Comparison of ENCODE assay signal across 16 cellular contexts in the genomic region with DNA sequence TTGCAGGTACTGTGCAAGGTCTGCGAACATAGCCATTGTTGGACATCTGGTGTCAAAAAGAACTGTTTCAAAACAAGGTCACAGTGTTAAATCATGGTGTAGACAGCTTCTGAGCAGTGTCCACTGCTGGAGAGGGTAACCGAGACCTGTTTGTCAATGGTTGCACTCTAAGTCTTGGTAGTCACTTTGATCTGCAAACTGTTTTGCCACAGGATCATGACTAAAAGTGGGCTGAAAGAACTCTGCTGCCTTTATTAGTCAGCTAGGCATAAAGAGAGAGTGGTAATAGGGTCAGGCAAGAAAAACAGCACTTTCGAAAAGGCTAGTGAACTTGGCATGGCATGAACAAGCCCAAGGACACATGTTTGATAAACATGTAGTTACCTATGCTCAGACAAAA.
DNase-seq lines count a peak whose midpoint lies in the region; ATAC-seq and TF ChIP-seq lines count a peak whose summit lies in the region.
"Had no signal": no experiment of that assay in that cellular context is flagged by ENCODE, and none has a peak within 500 bp of the region (broad histone marks: within the 10 kb centered on the region; RNA-seq: fewer than 3 reads in every experiment).

No MANE protein-coding gene starts in this region.

- peak overlapping the region; percentile 9 for H3K4me3 ChIP-seq in BE2C (ENCODE audit: low read depth, low read length)
- H3K4me3 ChIP-seq in astrocyte of the spinal cord (ENCODE audit: low read depth, low read length) = no peak overlapping the region
- H3K4me3 ChIP-seq in mucosa of descending colon = no peak overlapping the region
- H3K4me3 ChIP-seq: PC-9 had no signal

- H3K36me3 ChIP-seq in BE2C (no peaks in the 10 kb centered on the region), mucosa of descending colon (ENCODE audit: low read depth) (no peaks in the 10 kb centered on the region)

- DNase-seq in BE2C = no peak
- peak; percentile 82 for DNase-seq in astrocyte of the spinal cord (ENCODE audit: low read depth, low spot score)
- no peak for DNase-seq in nephron progenitor cell
- no peak for DNase-seq in NCI-H1436 treated with DMSO at 0.1 percent for 48 hours (lab: John Stamatoyannopoulos, UW)
- no peak for DNase-seq in mucosa of descending colon
- DNase-seq: activated CD8-positive, alpha-beta T cell treated with anti-CD3 and anti-CD28 coated beads for 36 hours; activated T-cell treated with anti-CD3 and anti-CD28 coated beads, Interleukin-2, amount 50 U/mL, for 72 hours; amygdala; Calu3; cortex of kidney; PC-9; stimulated activated CD4-positive, alpha-beta T cell treated with anti-CD3 and anti-CD28 coated beads, Interleukin-12 subunit alpha, Interleukin-12 subunit beta, amount 100 ng/mL, for 4 hours had no signal

- intact Hi-C loops in mucosa of descending colon (cut with DNase I, micrococcal nuclease) = no loop called here

- H3K27ac Mint-ChIP-seq in nephron progenitor cell = peak overlapping the region; percentile 94
- H3K27ac Mint-ChIP-seq: activated CD8-positive, alpha-beta T cell treated with anti-CD3 and anti-CD28 coated beads for 36 hours; activated T-cell treated with anti-CD3 and anti-CD28 coated beads, Interleukin-2, amount 50 U/mL, for 72 hours; stimulated activated naive CD8-positive, alpha-beta T cell treated with anti-CD3 and anti-CD28 coated beads, Interleukin-15, Interleukin-2, amounts not matched to agents 100 ng/mL and 50 ng/mL, for 24 hours had no signal

- H3K36me3 Mint-ChIP-seq in nephron progenitor cell (ENCODE audit: low read depth) = peaks cover 5% of the 10 kb centered on the region

- H3K9me3 Mint-ChIP-seq in nephron progenitor cell = peaks cover 5% of the 10 kb centered on the region
- H3K9me3 Mint-ChIP-seq: activated CD8-positive, alpha-beta T cell treated with anti-CD3 and anti-CD28 coated beads for 36 hours; activated T-cell treated with anti-CD3 and anti-CD28 coated beads, Interleukin-2, amount 50 U/mL, for 72 hours; stimulated activated naive CD8-positive, alpha-beta T cell treated with anti-CD3 and anti-CD28 coated beads, Interleukin-15, Interleukin-2, amounts not matched to agents 100 ng/mL and 50 ng/mL, for 24 hours had no signal

- H3K4me1 Mint-ChIP-seq in nephron progenitor cell = peaks cover 32% of the 10 kb centered on the region

- H3K4me3 Mint-ChIP-seq in nephron progenitor cell = no peak overlapping the region
- H3K4me3 Mint-ChIP-seq: activated CD8-positive, alpha-beta T cell treated with anti-CD3 and anti-CD28 coated beads for 36 hours; activated T-cell treated with anti-CD3 and anti-CD28 coated beads, Interleukin-2, amount 50 U/mL, for 72 hours; stimulated activated naive CD8-positive, alpha-beta T cell treated with anti-CD3 and anti-CD28 coated beads, Interleukin-15, Interleukin-2, amounts not matched to agents 100 ng/mL and 50 ng/mL, for 24 hours had no signal

- H3K4me1 ChIP-seq in BE2C (peaks cover 29% of the 10 kb centered on the region), mucosa of descending colon (ENCODE audit: low read depth) (no peaks in the 10 kb centered on the region)

- peak; percentile 88 for ATAC-seq in HG02610 (IDR thresholded peaks at IDR 0.05; ENCODE audit: unreplicated experiment)
- no peak for ATAC-seq in HG03520 (IDR thresholded peaks at IDR 0.05; ENCODE audit: unreplicated experiment)
- no peak for ATAC-seq in GM21529 (IDR thresholded peaks at IDR 0.05; ENCODE audit: unreplicated experiment)
- ATAC-seq in mucosa of descending colon = no peak
- ATAC-seq: activated CD8-positive, alpha-beta T cell treated with anti-CD3 and anti-CD28 coated beads for 36 hours had no signal

- no peak for TF ChIP-seq CTCF in BE2C (IDR thresholded peaks at IDR 0.05; ENCODE audit: low read depth, low read length)
- TF ChIP-seq CTCF in astrocyte of the spinal cord (IDR thresholded peaks at IDR 0.05; ENCODE audit: low read depth, low read length) = no peak
- TF ChIP-seq CTCF in nephron progenitor cell (IDR thresholded peaks at IDR 0.05) = no peak
- no peak for TF ChIP-seq CTCF in mucosa of descending colon (IDR thresholded peaks at IDR 0.05)

- peaks cover 6% of the 10 kb centered on the region for H3K27me3 Mint-ChIP-seq in nephron progenitor cell (ENCODE audit: low read depth, poor library complexity)

- no peaks in the 10 kb centered on the region for H3K27me3 ChIP-seq in BE2C

- in situ Hi-C loops in astrocyte of the spinal cord (cut with HindIII; ENCODE audit: low sequenced_read_pairs) = no loop called here

- H3K9me3 ChIP-seq in BE2C (no peaks in the 10 kb centered on the region), mucosa of descending colon (no peaks in the 10 kb centered on the region)
